Comparison of ENCODE assay signal across 9 cellular contexts in genomic region chr19:5891938-5892771, GRCh38. TPM values are rescaled to one million over a fixed set of nuclear protein-coding genes. Genes with fewer than 3 reads are reported as not detected.
DNase-seq lines count a peak whose midpoint lies in the region; ATAC-seq and TF ChIP-seq lines count a peak whose summit lies in the region.
"Had no signal": no experiment of that assay in that cellular context is flagged by ENCODE, and none has a peak within 500 bp of the region (broad histone marks: within the 10 kb centered on the region; RNA-seq: fewer than 3 reads in every experiment).

No MANE protein-coding gene starts in this region.

- intact Hi-C loops in IMR-90 (cut with micrococcal nuclease) = loop anchor here (1.0 to 5.0 kb wide), 4 partner anchors 65 to 131 kb away; no protein-coding TSS in a partner anchor
- intact Hi-C loops in lower leg skin (cut with DNase I; ENCODE audit: low total_unique reads) = no loop called here

- no peaks in the 10 kb centered on the region for H3K4me1 Mint-ChIP-seq in type B pancreatic cell (ENCODE audit: unreplicated experiment)

- H3K14ac ChIP-seq in IMR-90 (replicated peaks; ENCODE audit: low read depth, low read length) = peak overlapping the region; percentile 16; the same call in 1 of the 2 replicates

- H3K27me3 Mint-ChIP-seq in type B pancreatic cell = no peaks in the 10 kb centered on the region

- peaks cover 3% of the 10 kb centered on the region for H3K36me3 Mint-ChIP-seq in type B pancreatic cell

- H2AFZ ChIP-seq in IMR-90 (replicated peaks; ENCODE audit: low read length, poor library complexity) = peak overlapping the region; percentile 84

- peak overlapping the region; percentile 73 for H2AK9ac ChIP-seq in IMR-90 (replicated peaks; ENCODE audit: low read depth, low read length, poor library complexity)

- no peak overlapping the region for H2BK5ac ChIP-seq in IMR-90 (ENCODE audit: low read depth, low read length, poor library complexity, severe bottlenecking)

- no peak overlapping the region for H3K27ac Mint-ChIP-seq in type B pancreatic cell
- H3K27ac Mint-ChIP-seq: T-helper 1 cell treated with Interleukin-12 subunit alpha and Interleukin-12 subunit beta and Interleukin-4 antibody, amounts not matched to agents 30 μg/mL and 1 μg/mL, for 36 hours had no signal

- H3K9me3 ChIP-seq in IMR-90 (ENCODE audit: control insufficient read depth, insufficient read depth, low read length) = no peaks in the 10 kb centered on the region

- H3K27me3 ChIP-seq in IMR-90 (ENCODE audit: control insufficient read depth, insufficient read depth, low read length) = no peaks in the 10 kb centered on the region

- dilution Hi-C loops in IMR-90 (cut with HindIII; ENCODE audit: low sequenced_read_pairs, unreplicated experiment) = no loop called here

- H2BK15ac ChIP-seq in IMR-90 (ENCODE audit: low read depth, low read length) = no peak overlapping the region

- peak overlapping the region; percentile 3; the same call in 1 of the 2 replicates for H4K91ac ChIP-seq in IMR-90 (ENCODE audit: insufficient read depth, low read depth, low read length)

- peaks cover 19% of the 10 kb centered on the region for H3K4me1 ChIP-seq in IMR-90 (ENCODE audit: control insufficient read depth, insufficient read depth, low read length)

- in situ Hi-C loops in IMR-90 (cut with MboI; ENCODE audit: low sequenced_read_pairs) (loop anchor here (5.0 kb wide), 1 partner anchor 90 kb away; no protein-coding TSS in a partner anchor), astrocyte of the cerebellum (cut with HindIII; ENCODE audit: low sequenced_read_pairs) (no loop called here)

- no peak overlapping the region for H3K18ac ChIP-seq in IMR-90 (ENCODE audit: low read depth, low read length)

- H2BK120ac ChIP-seq in IMR-90 (ENCODE audit: low read depth, low read length) = peak overlapping the region; percentile 27; the same call in 1 of the 2 replicates

- DNase-seq in ELF-1 (ENCODE audit: low read depth, low spot score) (peak; percentile 75), IMR-90 (peak; percentile 35), astrocyte of the cerebellum (ENCODE audit: low read depth) (no peak), kidney glomerular epithelial cell (lab: John Stamatoyannopoulos, UW) (peak; percentile 22), type B pancreatic cell (ENCODE audit: extremely low spot score, unreplicated experiment) (no peak), lower leg skin (ENCODE audit: low spot score in 2 of 2) (no peak), NCI-H1105 (lab: John Stamatoyannopoulos, UW) (no peak), T1000 (lab: John Stamatoyannopoulos, UW) (no peak)

- H3K4me3 Mint-ChIP-seq in type B pancreatic cell = no peak overlapping the region
- H3K4me3 Mint-ChIP-seq: T-helper 1 cell treated with Interleukin-12 subunit alpha and Interleukin-12 subunit beta and Interleukin-4 antibody, amounts not matched to agents 30 μg/mL and 1 μg/mL, for 36 hours had no signal

- ATAC-seq in IMR-90 (ENCODE audit: low read depth) = peak; percentile 80

- peak overlapping the region; percentile 79 for H3K4ac ChIP-seq in IMR-90 (ENCODE audit: low read depth, low read length)

- H3K56ac ChIP-seq in IMR-90 (ENCODE audit: extremely low read depth, insufficient read depth, low read length) = no peak overlapping the region

- peak; percentile 88 for TF ChIP-seq RAD21 in IMR-90 (IDR thresholded peaks at IDR 0.05; ENCODE audit: low read length)

- 0 out of 2 replicates have a peak overlapping the region, but pooled peaks have one; percentile 45 for H3K23ac ChIP-seq in IMR-90 (ENCODE audit: low read depth, low read length)

- no peak overlapping the region for H2BK20ac ChIP-seq in IMR-90 (ENCODE audit: low read depth, low read length)

- H3K4me3 ChIP-seq in IMR-90 (ENCODE audit: insufficient read depth, low read depth, low read length) (no peak overlapping the region), astrocyte of the cerebellum (ENCODE audit: low read depth, low read length) (no peak overlapping the region), lower leg skin (ENCODE audit: low read depth, poor library complexity, severe bottlenecking) (no peak overlapping the region)

- H4K8ac ChIP-seq in IMR-90 (ENCODE audit: low read depth in 2 of 2, low read length in 2 of 2) = peak overlapping the region in 1 of 2 experiments; percentile 71; a peak in 2 of 4 replicates

- no peaks in the 10 kb centered on the region for H3K9me3 Mint-ChIP-seq in type B pancreatic cell
- H3K9me3 Mint-ChIP-seq: T-helper 1 cell treated with Interleukin-12 subunit alpha and Interleukin-12 subunit beta and Interleukin-4 antibody, amounts not matched to agents 30 μg/mL and 1 μg/mL, for 36 hours had no signal

- no TSS peak for BruUV-seq in IMR-90 (replicated peaks; lab: Mats Ljungman, UMichigan)

- H2AK5ac ChIP-seq in IMR-90 (ENCODE audit: low read depth, low read length) = peak overlapping the region; percentile 52

- CTCF ChIA-PET in IMR-90 (lab: Yijun Ruan, JAX) = interaction anchor here (4.6 kb wide), 1 partner anchor 88 kb away, joined by 37 read pairs; the partner anchor contains the start of gene NRTN

- 6% methylated on average over 15 of the region's 48 CpGs; no CpG with 5 or more reads in 1 of the 2 experiments for WGBS in IMR-90 (ENCODE audit: extremely low coverage in 2 of 2, insufficient read length in 1 of 2), 2 experiments
- WGBS in lower leg skin, 2 donors = 15 to 20% methylated on average over 42 to 45 of the region's 48 CpGs

- H3K36me3 ChIP-seq in IMR-90 (ENCODE audit: control insufficient read depth, insufficient read depth, low read length) = peaks cover 20% of the 10 kb centered on the region; the same call in 1 of the 2 replicates

- H3K4me2 ChIP-seq in IMR-90 (ENCODE audit: low read depth, low read length) = peak overlapping the region; percentile 69; the same call in 1 of the 2 replicates

- peak overlapping the region; percentile 15; the same call in 1 of the 2 replicates for H4K5ac ChIP-seq in IMR-90 (ENCODE audit: low read depth, low read length)

- H3K9me1 ChIP-seq in IMR-90 (ENCODE audit: insufficient read depth, low read length) = 0 out of 2 replicates have a peak, but pooled peaks cover 3% of the 10 kb centered on the region

- H3K9ac ChIP-seq in IMR-90 (ENCODE audit: low read depth, low read length) = no peak overlapping the region

- H3K27ac ChIP-seq in IMR-90 (ENCODE audit: insufficient read depth, low read length) = no peak overlapping the region

- POLR2A ChIA-PET in IMR-90 (lab: Charles Lee; ENCODE audit: unreplicated experiment) = no interaction called here

- peaks cover 7% of the 10 kb centered on the region for H4K20me1 ChIP-seq in IMR-90 (ENCODE audit: insufficient read depth, low read length)

- TF ChIP-seq CTCF in IMR-90 (conservative IDR thresholded peaks at IDR 0.05; ENCODE audit: low read depth, low read length) (peak; percentile 87), astrocyte of the cerebellum (IDR thresholded peaks at IDR 0.05; ENCODE audit: low read depth, low read length, missing control alignments) (peak; percentile 69), type B pancreatic cell (conservative IDR thresholded peaks at IDR 0.05) (peak; percentile 89), lower leg skin (IDR thresholded peaks at IDR 0.05) (no peak)

- H3K79me1 ChIP-seq in IMR-90 (ENCODE audit: low read depth in 1 of 2, low read length in 2 of 2) = no peaks in the 10 kb centered on the region; a peak in 1 of 4 replicates

- TF ChIP-seq POLR2A in IMR-90 (IDR thresholded peaks at IDR 0.05; ENCODE audit: low read depth, low read length) (no peak), lower leg skin (IDR thresholded peaks at IDR 0.05) (no peak)

TF ChIP-seq in IMR-90, 13 proteins besides CTCF, POLR2A, EP300 and RAD21:
- TF ChIP-seq SMC3 (IDR thresholded peaks at IDR 0.05; ENCODE audit: low read depth, low read length) (peak; percentile 88), MAFK (IDR thresholded peaks at IDR 0.05; ENCODE audit: low read depth, low read length) (no peak), BHLHE40 (IDR thresholded peaks at IDR 0.05; ENCODE audit: low read depth, low read length) (0 out of 2 replicates have a peak, but pooled peaks have one; percentile 10), MAZ (IDR thresholded peaks at IDR 0.05; ENCODE audit: borderline replicate concordance, low read depth, low read length) (peak; percentile 68; the same call in 1 of the 2 replicates)

RNA-seq across cellular contexts. Expression of gene NDUFA11, which starts 11.4 kb away (rescaled TPM):
- 297 and 375 TPM in 2 replicates for total RNA-seq in IMR-90 (2012; rRNA removed)
- polyA plus RNA-seq in IMR-90 (2012; rRNA removed) = 1,140 and 1,276 TPM in 2 replicates
- 644 and 1,099 TPM in 2 replicates for polyA plus RNA-seq in IMR-90 (2012; cell fraction: cytosol; rRNA removed)
- 285 and 599 TPM in 2 replicates for polyA plus RNA-seq in IMR-90 (2012; cell fraction: nucleus; rRNA removed; ENCODE audit: low replicate concordance)
- 253 and 265 TPM in 2 replicates for total RNA-seq in type B pancreatic cell (ENCODE audit: low replicate concordance)
- 100 to 1,000 TPM; 123 to 215 (median 163) TPM for total RNA-seq in lower leg skin

RNA-seq across cellular contexts. Expression of gene VMAC, which starts 12.5 kb away (rescaled TPM):
- total RNA-seq in IMR-90 (2012; rRNA removed) (1.4 and 1.7 TPM in 2 replicates), type B pancreatic cell (ENCODE audit: low replicate concordance) (7.1 and 7.4 TPM in 2 replicates), lower leg skin (10 to 100 TPM; 10.2 to 15.2 (median 10.8) TPM)
- 3.1 TPM in 2 replicates for polyA plus RNA-seq in IMR-90 (2012; rRNA removed)
- polyA plus RNA-seq in IMR-90 (2012; cell fraction: cytosol; rRNA removed) = 2.2 and 3.0 TPM in 2 replicates
- polyA plus RNA-seq in IMR-90 (2012; cell fraction: nucleus; rRNA removed; ENCODE audit: low replicate concordance) = 27.6 and 28.8 TPM in 2 replicates

RNA-seq across cellular contexts. Expression of gene FUT5, which starts 21.8 kb away (rescaled TPM):
- not detected in 2 replicates for total RNA-seq in IMR-90 (2012; rRNA removed)
- not detected in 2 replicates for polyA plus RNA-seq in IMR-90 (2012; rRNA removed)
- polyA plus RNA-seq in IMR-90 (2012; cell fraction: cytosol; rRNA removed) = not detected in 2 replicates
- polyA plus RNA-seq in IMR-90 (2012; cell fraction: nucleus; rRNA removed; ENCODE audit: low replicate concordance) = not detected in 2 replicates
- total RNA-seq in type B pancreatic cell (ENCODE audit: low replicate concordance) = 0.17 TPM in 1 of 2 replicates, not detected in the other
- not detected for total RNA-seq in lower leg skin

RNA-seq across cellular contexts. Expression of gene CAPS, which starts 21.9 kb away (rescaled TPM):
- total RNA-seq in IMR-90 (2012; rRNA removed) = 0.54 and 1.4 TPM in 2 replicates
- polyA plus RNA-seq in IMR-90 (2012; rRNA removed) = 4.9 and 5.6 TPM in 2 replicates
- 2.2 and 2.4 TPM in 2 replicates for polyA plus RNA-seq in IMR-90 (2012; cell fraction: cytosol; rRNA removed)
- polyA plus RNA-seq in IMR-90 (2012; cell fraction: nucleus; rRNA removed; ENCODE audit: low replicate concordance) = 34.4 and 78.7 TPM in 2 replicates
- 13.9 and 14.1 TPM in 2 replicates for total RNA-seq in type B pancreatic cell (ENCODE audit: low replicate concordance)
- total RNA-seq in lower leg skin = 10 to 100 TPM in 3 of 4 donors, 1 to 10 TPM in 1; 3.5 to 14.5 (median 11.5) TPM

RNA-seq across cellular contexts. Expression of gene FUT3, which starts 40.9 kb away (rescaled TPM):
- total RNA-seq in IMR-90 (2012; rRNA removed) (not detected in 2 replicates), type B pancreatic cell (ENCODE audit: low replicate concordance) (6.6 and 16.3 TPM in 2 replicates), lower leg skin (1 to 10 TPM in 3 of 4 donors, under 1 TPM in 1; 0.76 to 3.8 (median 1.9) TPM)
- not detected in 2 replicates for polyA plus RNA-seq in IMR-90 (2012; rRNA removed)
- not detected in 2 replicates for polyA plus RNA-seq in IMR-90 (2012; cell fraction: cytosol; rRNA removed)
- not detected in 2 replicates for polyA plus RNA-seq in IMR-90 (2012; cell fraction: nucleus; rRNA removed; ENCODE audit: low replicate concordance)

Comparison
In these comparisons a context has a peak if more than half of its experiments do, and no peak if none do; other contexts are left out.
1. DNase-seq: peak in ELF-1 (single experiment), IMR-90 (single experiment) and kidney glomerular epithelial cell (single experiment); none in astrocyte of the cerebellum (single experiment), type B pancreatic cell (single experiment), lower leg skin (0 of 2), NCI-H1105 (single experiment) and T1000 (single experiment).
2. CTCF ChIP-seq: peak in IMR-90 (single experiment), astrocyte of the cerebellum (single experiment) and type B pancreatic cell (single experiment); none in lower leg skin (0 of 3).